In the genomic region with DNA sequence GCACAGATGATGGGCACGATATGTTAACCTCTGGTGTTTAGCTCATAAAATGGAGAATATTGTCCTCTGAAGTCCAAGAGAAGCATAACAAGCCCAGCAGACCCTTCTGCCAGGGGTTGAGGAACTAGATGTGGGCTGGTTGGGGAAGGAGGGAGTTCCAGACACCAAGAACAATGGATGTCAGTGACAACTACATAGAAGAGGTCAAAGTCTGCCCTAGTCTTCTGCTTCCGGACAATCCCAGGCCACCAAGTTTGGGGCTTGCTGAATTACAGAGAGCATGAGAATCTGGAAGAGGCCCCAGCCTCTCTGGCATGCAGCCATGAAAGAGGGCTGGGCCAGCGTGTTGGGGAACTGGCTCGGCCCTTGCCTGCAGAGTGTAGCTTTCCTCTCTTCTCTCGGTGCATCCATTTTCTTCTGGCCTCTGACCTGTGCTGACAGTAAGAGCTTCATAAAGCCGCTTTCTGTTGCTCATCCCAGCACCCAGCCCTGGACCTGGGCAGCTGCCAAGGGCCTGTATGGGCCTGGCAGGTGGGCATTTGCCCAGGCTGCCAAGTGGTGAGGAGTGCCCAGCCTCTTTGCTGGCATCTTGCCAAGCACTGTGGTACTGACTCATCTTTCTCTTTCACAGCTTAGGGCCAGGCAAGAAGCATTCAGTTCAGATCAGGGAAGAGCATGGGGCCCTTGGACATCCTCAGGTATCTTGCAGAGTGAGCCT, we compare ENCODE assay signal across 9 cellular contexts. TPM values are rescaled to one million over a fixed set of nuclear protein-coding genes. Genes with fewer than 3 reads are reported as not detected.
A peak's percentile ranks its signal among the peaks of the same experiment; 100 is the strongest.
DNase-seq lines count a peak whose midpoint lies in the region; ATAC-seq and TF ChIP-seq lines count a peak whose summit lies in the region.
"Had no signal": no experiment of that assay in that cellular context is flagged by ENCODE, and none has a peak within 500 bp of the region (broad histone marks: within the 10 kb centered on the region; RNA-seq: fewer than 3 reads in every experiment).

No MANE protein-coding gene starts in this region.

- no peak overlapping the region for H2BK15ac ChIP-seq in mesenchymal stem cell (ENCODE audit: low read depth, poor library complexity, severe bottlenecking)

- peak overlapping the region in 1 of 2 experiments; percentile 50 for H3K4me3 ChIP-seq in mesenchymal stem cell (ENCODE audit: insufficient read depth in 1 of 2, low read depth in 1 of 2, low read length in 2 of 2)
- H3K4me3 ChIP-seq: thoracic aorta had no signal

- H3K9ac ChIP-seq in mesenchymal stem cell (ENCODE audit: low read length), result no peak overlapping the region

- no peaks in the 10 kb centered on the region for H3K27me3 Mint-ChIP-seq in MCF 10A (ENCODE audit: insufficient read depth, unreplicated experiment)

- H3K36me3 Mint-ChIP-seq in MCF 10A (ENCODE audit: insufficient read depth, unreplicated experiment), result peaks cover 12% of the 10 kb centered on the region

- peak overlapping the region in 1 of 2 experiments; percentile 23 for H3K23ac ChIP-seq in mesenchymal stem cell (ENCODE audit: low read length in 2 of 2)

- WGBS in mesenchymal stem cell, result 88% methylated on average over 6 of the region's 6 CpGs

- H3K4me3 Mint-ChIP-seq in MCF 10A (ENCODE audit: unreplicated experiment), result peak overlapping the region; percentile 11

- no peak overlapping the region for H2AFZ ChIP-seq in mesenchymal stem cell (ENCODE audit: low read depth, low read length)

- no peak overlapping the region for H2BK120ac ChIP-seq in mesenchymal stem cell (ENCODE audit: low read depth, low read length)

- no peak overlapping the region for H3K18ac ChIP-seq in mesenchymal stem cell (ENCODE audit: low read depth in 1 of 2, low read length in 2 of 2)

- H3K4me2 ChIP-seq in mesenchymal stem cell (ENCODE audit: low read length, poor library complexity, severe bottlenecking), result no peak overlapping the region

- peak overlapping the region; percentile 10 for H3K27ac ChIP-seq in mesenchymal stem cell (ENCODE audit: low read length, poor library complexity, severe bottlenecking)
- H3K27ac ChIP-seq: thoracic aorta had no signal

- intact Hi-C loops in MCF 10A (cut with micrococcal nuclease), result loop anchor here (1.0 to 2.0 kb wide), 2 partner anchors 14 to 27 kb away; no protein-coding TSS in a partner anchor

- CTCF ChIA-PET in MCF 10A (lab: Yijun Ruan, JAX), result interaction anchor here (0.6 to 1.6 kb wide), 5 partner anchors 12 to 51 kb away, joined by 3 to 7 read pairs (median 3); no protein-coding TSS in a partner anchor

- no peak overlapping the region for H3K4ac ChIP-seq in mesenchymal stem cell (ENCODE audit: low read depth in 1 of 2, low read length in 2 of 2)

- H3K27ac Mint-ChIP-seq in MCF 10A (ENCODE audit: low read depth, unreplicated experiment), result peak overlapping the region; percentile 74

- no TSS peak for BruUV-seq in MCF 10A (replicated peaks; lab: Mats Ljungman, UMichigan)

- no peak overlapping the region for H4K8ac ChIP-seq in mesenchymal stem cell (ENCODE audit: low read length)

- peaks cover 25% of the 10 kb centered on the region for H3K4me1 Mint-ChIP-seq in MCF 10A (ENCODE audit: insufficient read depth, unreplicated experiment)

- TF ChIP-seq CTCF in MCF 10A (IDR thresholded peaks at IDR 0.05; ENCODE audit: unreplicated experiment), result no peak

- POLR2A ChIA-PET in MCF 10A (lab: Yijun Ruan, JAX), result interaction anchor here (0.7 to 17.0 kb wide), 14 partner anchors 13 to 166 kb away, joined by 3 to 522 read pairs (median 5); partner anchors contain the start of genes LAPTM4A and WDR35

- DNase-seq in NCI-H187 treated with DMSO at 0.1 percent for 48 hours (lab: John Stamatoyannopoulos, UW) (peak; percentile 36), NCI-H187 (lab: John Stamatoyannopoulos, UW) (no peak), NCI-H226 (peak; percentile 85), MCF 10A (ENCODE audit: unreplicated experiment) (peak; percentile 99), mesenchymal stem cell (peak; percentile 58), AG08396 (ENCODE audit: low spot score) (no peak), MV-4-11 (lab: John Stamatoyannopoulos, UW) (no peak)

- H3K27me3 ChIP-seq in mesenchymal stem cell (ENCODE audit: control insufficient read depth in 1 of 2, insufficient read depth in 1 of 2, low read length in 2 of 2), result no peaks in the 10 kb centered on the region

- no peak overlapping the region for H4K91ac ChIP-seq in mesenchymal stem cell (ENCODE audit: low read length)

- peaks cover 6% of the 10 kb centered on the region for H3K9me3 Mint-ChIP-seq in MCF 10A (ENCODE audit: unreplicated experiment)

- no peaks in the 10 kb centered on the region for H3K36me3 ChIP-seq in mesenchymal stem cell (ENCODE audit: control insufficient read depth in 1 of 2, insufficient read depth in 2 of 2, low read depth in 1 of 2, low read length in 2 of 2)
- H3K36me3 ChIP-seq: thoracic aorta had no signal

- H2BK12ac ChIP-seq in mesenchymal stem cell (ENCODE audit: low read length in 2 of 2), result no peak overlapping the region

- H3K4me1 ChIP-seq in mesenchymal stem cell (ENCODE audit: control insufficient read depth, insufficient read depth, low read depth, low read length), result peaks cover 23% of the 10 kb centered on the region

- no peak for ATAC-seq in GM21360 (IDR thresholded peaks at IDR 0.05; ENCODE audit: unreplicated experiment)

- H2AK5ac ChIP-seq in mesenchymal stem cell (ENCODE audit: low read length, severe bottlenecking), result peak overlapping the region; percentile 46

- no peak overlapping the region for H2BK5ac ChIP-seq in mesenchymal stem cell (ENCODE audit: low read depth, low read length, poor library complexity, severe bottlenecking)

- peak overlapping the region in 1 of 2 experiments; percentile 2 for H3K14ac ChIP-seq in mesenchymal stem cell (ENCODE audit: low read length in 2 of 2)

- peaks cover 14% of the 10 kb centered on the region for H3K9me3 ChIP-seq in mesenchymal stem cell (ENCODE audit: control insufficient read depth, low read length)
- H3K9me3 ChIP-seq: thoracic aorta had no signal

- H3K79me1 ChIP-seq in mesenchymal stem cell (replicated peaks; ENCODE audit: low read length, poor library complexity, severe bottlenecking), result peaks cover 2% of the 10 kb centered on the region

RNA-seq across cellular contexts. Expression of gene LAPTM4A, which starts 14.6 kb away (rescaled TPM):
- 145 and 160 TPM in 2 replicates for total RNA-seq in MCF 10A (2022)
- 425 TPM for polyA plus RNA-seq in mesenchymal stem cell (2013, experiment 1 of 2)
- polyA plus RNA-seq in mesenchymal stem cell (2013, experiment 2 of 2), result 455 TPM

RNA-seq across cellular contexts. Expression of gene MATN3, which starts 53.6 kb away (rescaled TPM):
- total RNA-seq in MCF 10A (2022), result 0.83 and 0.98 TPM in 2 replicates
- polyA plus RNA-seq in mesenchymal stem cell (2013, experiment 1 of 2), result 7.6 TPM
- polyA plus RNA-seq in mesenchymal stem cell (2013, experiment 2 of 2), result 8.0 TPM

Comparison
In these comparisons a context has a peak if more than half of its experiments do, and no peak if none do; other contexts are left out.
1. DNase-seq: peak in NCI-H187 treated with DMSO at 0.1 percent for 48 hours (single experiment), NCI-H226 (single experiment), MCF 10A (single experiment) and mesenchymal stem cell (single experiment); none in NCI-H187 (0 of 2), AG08396 (single experiment) and MV-4-11 (single experiment).